Comparison of ENCODE assay signal across 8 cellular contexts in genomic region chr20:17938889-17939619, GRCh38. TPM values are rescaled to one million over a fixed set of nuclear protein-coding genes. Genes with fewer than 3 reads are reported as not detected.
DNase-seq lines count a peak whose midpoint lies in the region; ATAC-seq, FAIRE-seq and TF ChIP-seq lines count a peak whose summit lies in the region.

No MANE protein-coding gene starts in this region.

- DNase-seq in NK-92 treated with Interleukin-12 subunit alpha and Interleukin-12 subunit beta, amount 100 ng/mL, for 24 hours (lab: John Stamatoyannopoulos, UW): peak; percentile 8
- DNase-seq in NK-92 (lab: John Stamatoyannopoulos, UW; ENCODE audit: unreplicated experiment) (no peak), NAMALWA (ENCODE audit: low spot score) (peak; percentile 83), T-helper 1 cell (peak in 4 of 5 donors; percentile 21 to 58 (median 36)), GM12878 (ENCODE audit: low read depth, low spot score) (no peak), inferior parietal cortex (ENCODE audit: extremely low spot score) (peak; percentile 66)
- DNase-seq in stimulated activated CD4-positive, alpha-beta T cell treated with anti-CD3 and anti-CD28 coated beads, Interleukin-15, amount 100 ng/mL, for 48 hours (ENCODE audit: low read depth in 2 of 2): peak; percentile 36 to 53

- H3K79me2 ChIP-seq in GM12878 (ENCODE audit: control insufficient read depth, insufficient read depth, low read length): no peaks in the 10 kb centered on the region; the same call in 1 of the 2 replicates

- peak; percentile 94 for TF ChIP-seq RAD21 in GM12878 (IDR thresholded peaks at IDR 0.05; ENCODE audit: insufficient read depth, low read depth, low read length)

- H3K4me1 ChIP-seq in GM12878 (ENCODE audit: control insufficient read depth, insufficient read depth, low read length): peaks cover 23% of the 10 kb centered on the region

- no peak for TF ChIP-seq POLR2A in GM12878 (IDR thresholded peaks at IDR 0.05; ENCODE audit: low read depth, low read length)

- TF ChIP-seq EP300 in GM12878 (IDR thresholded peaks at IDR 0.05; ENCODE audit: borderline replicate concordance in 1 of 2, control insufficient read depth in 1 of 2, low read depth in 2 of 2, low read length in 2 of 2): no peak

- peak; percentile 97 to 99 (median 97) for TF ChIP-seq CTCF in GM12878 (IDR thresholded peaks at IDR 0.05 in 2 of 3, conservative IDR thresholded peaks at IDR 0.05 in 1 of 3; ENCODE audit: control insufficient read depth in 2 of 3, extremely low read depth in 1 of 3, insufficient read depth in 1 of 3, low read depth in 3 of 3, low read length in 3 of 3)

- in situ Hi-C loops in GM12878 (cut with MboI): loop anchor here (5.0 kb wide), 1 partner anchor 402 kb away; no protein-coding TSS in a partner anchor

- no TSS peak for BruUV-seq in GM12878 (replicated peaks; lab: Mats Ljungman, UMichigan)

- WGBS in GM12878 (ENCODE audit: insufficient coverage, insufficient replicate concordance, low lambda C conversion rate, missing lambda C conversion rate): 9% methylated on average over 13 of the region's 13 CpGs

- FAIRE-seq in GM12878 (lab: Jason Lieb, UNC): peak; percentile 56

- 0 out of 2 replicates have a peak overlapping the region, but pooled peaks have one; percentile 9 for H3K9ac ChIP-seq in GM12878 (ENCODE audit: control insufficient read depth, insufficient read depth, low read length)

- H3K4me2 ChIP-seq in GM12878 (ENCODE audit: control insufficient read depth, insufficient read depth): peak overlapping the region; percentile 28; the same call in 1 of the 2 replicates

- intact Hi-C loops in GM12878 (cut with micrococcal nuclease; ENCODE audit: unreplicated experiment): loop anchor here (1.0 to 5.0 kb wide), 3 partner anchors 37 to 402 kb away; no protein-coding TSS in a partner anchor

- no peaks in the 10 kb centered on the region for H3K9me3 ChIP-seq in GM12878 (replicated peaks; ENCODE audit: control insufficient read depth, insufficient read depth, low read length)

- POLR2A ChIA-PET in GM12878 (lab: Charles Lee): interaction anchor here (0.7 to 1.4 kb wide), 3 partner anchors 14 to 434 kb away, joined by 3 to 4 read pairs (median 3); no protein-coding TSS in a partner anchor

- no peak overlapping the region for H3K4me3 ChIP-seq in GM12878

- no peaks in the 10 kb centered on the region for H4K20me1 ChIP-seq in GM12878 (ENCODE audit: control insufficient read depth, insufficient read depth)

- RAD21 ChIA-PET in GM12878 (lab: Charles Lee; ENCODE audit: unreplicated experiment): interaction anchor here (0.5 to 4.3 kb wide), 23 partner anchors 14 to 433 kb away, joined by 3 to 20 read pairs (median 5); partner anchors contain the start of gene RRBP1

- peak; percentile 71 for ATAC-seq in HG02610 (IDR thresholded peaks at IDR 0.05; ENCODE audit: unreplicated experiment)
- peak; percentile 92 for ATAC-seq in GM12878

- H3K36me3 ChIP-seq in GM12878 (ENCODE audit: control insufficient read depth in 2 of 2, insufficient read depth in 2 of 2, low read length in 1 of 2): peaks cover 10 to 24% of the 10 kb centered on the region in 2 experiments

- no peaks in the 10 kb centered on the region for H3K27me3 ChIP-seq in GM12878 (replicated peaks in 1 of 2; ENCODE audit: control insufficient read depth in 2 of 2, insufficient read depth in 2 of 2, low read length in 1 of 2)

- peak overlapping the region; percentile 38; the same call in 1 of the 2 replicates for H3K27ac ChIP-seq in GM12878 (ENCODE audit: control insufficient read depth, insufficient read depth)

- no peak overlapping the region for H2AFZ ChIP-seq in GM12878 (ENCODE audit: control insufficient read depth, low read depth, low read length)

- CTCF ChIA-PET in GM12878 (lab: Yijun Ruan, JAX): interaction anchor here (0.8 to 5.2 kb wide), 38 partner anchors 9 to 434 kb away, joined by 3 to 43 read pairs (median 6); partner anchors contain the start of genes DSTN, RRBP1 and SNX5

- SMC1A ChIA-PET in GM12878 (lab: Charles Lee; ENCODE audit: uncharacterized antibody, unreplicated experiment): interaction anchor here (0.8 to 3.4 kb wide), 22 partner anchors 18 to 434 kb away, joined by 3 to 32 read pairs (median 6); partner anchors contain the start of genes RRBP1 and SNX5

TF ChIP-seq in GM12878, 131 proteins besides CTCF, POLR2A, EP300 and RAD21 (continues in another document):
- TF ChIP-seq SPI1 (IDR thresholded peaks at IDR 0.05; ENCODE audit: borderline replicate concordance, insufficient read depth, low read depth, low read length) (no peak), SMARCA5 (IDR thresholded peaks at IDR 0.05) (no peak), SRF (IDR thresholded peaks at IDR 0.05; ENCODE audit: low read depth in 2 of 2, low read length in 2 of 2) (no peak), ASH2L (IDR thresholded peaks at IDR 0.05; ENCODE audit: borderline replicate concordance, low read depth) (no peak), ZBTB4 (CRISPR knock-in tag; IDR thresholded peaks at IDR 0.05) (no peak), BACH1 (IDR thresholded peaks at IDR 0.05; ENCODE audit: borderline replicate concordance) (no peak), RELA (IDR thresholded peaks at IDR 0.05; ENCODE audit: borderline replicate concordance, partially characterized antibody) (no peak), RBBP5 (conservative IDR thresholded peaks at IDR 0.05) (no peak), SREBF2 (IDR thresholded peaks at IDR 0.05; ENCODE audit: low read length) (no peak), MXI1 (IDR thresholded peaks at IDR 0.05; ENCODE audit: low read depth, low read length) (no peak), SUZ12 (IDR thresholded peaks at IDR 0.05; ENCODE audit: unreplicated experiment) (no peak), BHLHE40 (IDR thresholded peaks at IDR 0.05; ENCODE audit: borderline replicate concordance in 1 of 2, low read depth in 2 of 2, low read length in 1 of 2) (peak in 1 of 2 experiments; percentile 52; a peak in 2 of 4 replicates)

RNA-seq across cellular contexts. Expression of gene SNX5, which starts 29.5 kb away (rescaled TPM):
- 632 and 668 TPM in 2 replicates for total RNA-seq in GM12878 (2013; cell fraction: nucleolus; rRNA removed)
- total RNA-seq in GM12878 (2014; rRNA removed): 254 and 275 TPM in 2 replicates
- 303 and 316 TPM in 2 replicates for total RNA-seq in GM12878 (2014; rRNA removed; fragmentation: Illumina TruSeq; extraction: Trizol)
- total RNA-seq in GM12878 (2021): 216 and 236 TPM in 2 replicates
- polyA plus RNA-seq in GM12878 (2011; ENCODE audit: low read depth): 155 TPM
- 288 and 497 TPM in 2 replicates for polyA plus RNA-seq in GM12878 (2011; rRNA removed)
- 153 and 185 TPM in 2 replicates for polyA plus RNA-seq in GM12878 (2011; cell fraction: cytosol; rRNA removed)
- polyA plus RNA-seq in GM12878 (2011; cell fraction: nucleus; rRNA removed): 284 and 322 TPM in 2 replicates
- 206 and 209 TPM in 2 replicates for polyA plus RNA-seq in GM12878 (2012)
- 301 and 362 TPM in 2 replicates for polyA plus RNA-seq in GM12878 (2014; fragmentation: Illumina TruSeq; extraction: Trizol)
- 100 to 1,000 TPM in 1 of 2 experiments, 10 to 100 TPM in 1; 92.9 to 152 TPM for polyA plus RNA-seq in GM12878 (2014; fragmentation: Nextera tagmentation; extraction: Ambion mirVana)
- 242 and 292 TPM in 2 replicates for polyA plus RNA-seq in GM12878 (2014; rRNA removed)
- 100 to 1,000 TPM; 154 to 178 TPM for polyA plus RNA-seq in GM12878 (2016; fragmentation: Nextera tagmentation; extraction: Ambion mirVana)
- polyA minus RNA-seq in GM12878 (2011; rRNA and poly(A)+ RNA removed): 166 and 193 TPM in 2 replicates
- polyA minus RNA-seq in GM12878 (2011; cell fraction: cytosol; rRNA and poly(A)+ RNA removed): 77.5 and 93.6 TPM in 2 replicates
- polyA minus RNA-seq in GM12878 (2011; cell fraction: nucleus; rRNA and poly(A)+ RNA removed): 192 and 319 TPM in 2 replicates

RNA-seq across cellular contexts. Expression of gene MGME1, which starts 29.8 kb away (rescaled TPM):
- 31.0 and 35.6 TPM in 2 replicates for total RNA-seq in GM12878 (2013; cell fraction: nucleolus; rRNA removed)
- 15.7 and 18.0 TPM in 2 replicates for total RNA-seq in GM12878 (2014; rRNA removed)
- 33.6 and 33.7 TPM in 2 replicates for total RNA-seq in GM12878 (2014; rRNA removed; fragmentation: Illumina TruSeq; extraction: Trizol)
- total RNA-seq in GM12878 (2021): 26.8 and 27.6 TPM in 2 replicates
- 24.8 TPM for polyA plus RNA-seq in GM12878 (2011; ENCODE audit: low read depth)
- polyA plus RNA-seq in GM12878 (2011; rRNA removed): 35.2 and 46.4 TPM in 2 replicates
- 16.6 and 18.2 TPM in 2 replicates for polyA plus RNA-seq in GM12878 (2011; cell fraction: cytosol; rRNA removed)
- 15.8 and 17.2 TPM in 2 replicates for polyA plus RNA-seq in GM12878 (2011; cell fraction: nucleus; rRNA removed)
- polyA plus RNA-seq in GM12878 (2012): 23.4 and 24.9 TPM in 2 replicates
- polyA plus RNA-seq in GM12878 (2014; fragmentation: Illumina TruSeq; extraction: Trizol): 44.8 and 48.9 TPM in 2 replicates
- 10 to 100 TPM; 13.4 to 14.1 TPM for polyA plus RNA-seq in GM12878 (2014; fragmentation: Nextera tagmentation; extraction: Ambion mirVana)
- 21.2 and 24.7 TPM in 2 replicates for polyA plus RNA-seq in GM12878 (2014; rRNA removed)
- 10 to 100 TPM; 37.9 to 40.8 TPM for polyA plus RNA-seq in GM12878 (2016; fragmentation: Nextera tagmentation; extraction: Ambion mirVana)
- polyA minus RNA-seq in GM12878 (2011; rRNA and poly(A)+ RNA removed): 23.3 and 27.0 TPM in 2 replicates
- polyA minus RNA-seq in GM12878 (2011; cell fraction: cytosol; rRNA and poly(A)+ RNA removed): 14.6 and 16.2 TPM in 2 replicates
- polyA minus RNA-seq in GM12878 (2011; cell fraction: nucleus; rRNA and poly(A)+ RNA removed): 18.8 and 21.9 TPM in 2 replicates

Comparison
In these comparisons a context has a peak if more than half of its experiments do, and no peak if none do; other contexts are left out.
1. DNase-seq: peak in NK-92 treated with Interleukin-12 subunit alpha and Interleukin-12 subunit beta, amount 100 ng/mL, for 24 hours (single experiment), NAMALWA (single experiment), T-helper 1 cell (4 of 5), inferior parietal cortex (single experiment) and stimulated activated CD4-positive, alpha-beta T cell treated with anti-CD3 and anti-CD28 coated beads, Interleukin-15, amount 100 ng/mL, for 48 hours (2 of 2); none in NK-92 (single experiment) and GM12878 (single experiment).